ENCODE assay signal across 1 cellular context in genomic region chr1:228373681-228374571, GRCh38.
TF ChIP-seq lines count a peak whose summit lies in the region.

No MANE protein-coding gene starts in this region.

TF ChIP-seq in HepG2, 621 proteins besides CTCF, POLR2A, EP300 and RAD21:
- TF ChIP-seq ZNF337 (CRISPR knock-in tag; IDR thresholded peaks at IDR 0.05; ENCODE audit: borderline replicate concordance, low read depth): no peak
- TF ChIP-seq ZBTB2 (CRISPR knock-in tag; IDR thresholded peaks at IDR 0.05; ENCODE audit: low read depth): no peak
- no peak for TF ChIP-seq ZNF589 (CRISPR knock-in tag; conservative IDR thresholded peaks at IDR 0.05)
- no peak for TF ChIP-seq FLYWCH1 (CRISPR knock-in tag; IDR thresholded peaks at IDR 0.05)
- TF ChIP-seq ZNF550 (CRISPR knock-in tag; IDR thresholded peaks at IDR 0.05; ENCODE audit: borderline replicate concordance): no peak
- TF ChIP-seq HMGXB3 (CRISPR knock-in tag; IDR thresholded peaks at IDR 0.05; ENCODE audit: borderline replicate concordance): no peak
- TF ChIP-seq PATZ1 (CRISPR knock-in tag; IDR thresholded peaks at IDR 0.05): no peak
- no peak for TF ChIP-seq ZNF17 (CRISPR knock-in tag; IDR thresholded peaks at IDR 0.05)
- no peak for TF ChIP-seq ZBTB7B (CRISPR knock-in tag; IDR thresholded peaks at IDR 0.05)
- TF ChIP-seq ZBTB38 (CRISPR knock-in tag; IDR thresholded peaks at IDR 0.05): no peak
- no peak for TF ChIP-seq ELF3 (CRISPR knock-in tag; IDR thresholded peaks at IDR 0.05)
- no peak for TF ChIP-seq DZIP1 (CRISPR knock-in tag; IDR thresholded peaks at IDR 0.05)
- TF ChIP-seq NCOR1 (IDR thresholded peaks at IDR 0.05; ENCODE audit: borderline replicate concordance, low read length): no peak
- TF ChIP-seq KLF16 (CRISPR knock-in tag; IDR thresholded peaks at IDR 0.05): no peak
- TF ChIP-seq SIX4 (CRISPR knock-in tag; IDR thresholded peaks at IDR 0.05): no peak
- TF ChIP-seq DNMT1 (CRISPR knock-in tag; IDR thresholded peaks at IDR 0.05): no peak
- no peak for TF ChIP-seq NFKB2 (CRISPR knock-in tag; IDR thresholded peaks at IDR 0.05; ENCODE audit: borderline replicate concordance)
- TF ChIP-seq XBP1 (CRISPR knock-in tag; IDR thresholded peaks at IDR 0.05): no peak
- TF ChIP-seq ATF7-NPFF (CRISPR knock-in tag; IDR thresholded peaks at IDR 0.05; ENCODE audit: low read depth): no peak
- no peak for TF ChIP-seq NFYB (CRISPR knock-in tag; IDR thresholded peaks at IDR 0.05)
